ENCODE assay signal across 18 cellular contexts in genomic region chr2:161981016-161981415, GRCh38.
A peak's percentile ranks its signal among the peaks of the same experiment; 100 is the strongest.
DNase-seq lines count a peak whose midpoint lies in the region; ATAC-seq and TF ChIP-seq lines count a peak whose summit lies in the region.
"Had no signal": no experiment of that assay in that cellular context is flagged by ENCODE, and none has a peak within 500 bp of the region (broad histone marks: within the 10 kb centered on the region; RNA-seq: fewer than 3 reads in every experiment).

No MANE protein-coding gene starts in this region.

- H3K4me2 ChIP-seq in mammary epithelial cell (ENCODE audit: insufficient read depth, low read depth, low read length): no peak overlapping the region

- CTCF ChIA-PET in mammary epithelial cell (lab: Charles Lee; ENCODE audit: low non-redundant PET): no interaction called here

- no peaks in the 10 kb centered on the region for H4K20me1 ChIP-seq in mammary epithelial cell (ENCODE audit: insufficient read depth, low read length)

- peaks cover 58% of the 10 kb centered on the region for H3K4me1 Mint-ChIP-seq in T-helper 1 cell treated with Interleukin-12 subunit alpha and Interleukin-12 subunit beta and Interleukin-4 antibody, amounts not matched to agents 30 μg/mL and 1 μg/mL, for 36 hours (ENCODE audit: low read depth)

- DNase-seq in T-helper 1 cell: no peak
- peak; percentile 23 for DNase-seq in mammary epithelial cell
- no peak for DNase-seq in breast epithelium (ENCODE audit: low spot score in 2 of 2)
- no peak for DNase-seq in right atrium auricular region (ENCODE audit: low spot score)
- DNase-seq: 8988T; Calu3; CD4-positive, alpha-beta memory T cell; DMS53; GM23248; HCEC 1CT; NCI-H2107; NCI-H345; SIG-M5 had no signal

- no peak for TF ChIP-seq POLR2A in breast epithelium (IDR thresholded peaks at IDR 0.05)

- peak overlapping the region; percentile 89 for H3K27ac Mint-ChIP-seq in T-helper 1 cell treated with Interleukin-12 subunit alpha and Interleukin-12 subunit beta and Interleukin-4 antibody, amounts not matched to agents 30 μg/mL and 1 μg/mL, for 36 hours

- no peak overlapping the region for H2AFZ ChIP-seq in mammary epithelial cell (ENCODE audit: low read depth, low read length)
- H2AFZ ChIP-seq: GM23248 had no signal

- no TSS peak for BruUV-seq in mammary epithelial cell (replicated peaks; lab: Mats Ljungman, UMichigan)

- H3K27ac ChIP-seq in mammary epithelial cell (ENCODE audit: insufficient read depth, low read depth, low read length): no peak overlapping the region
- H3K27ac ChIP-seq in breast epithelium: no peak overlapping the region
- H3K27ac ChIP-seq in mucosa of rectum (ENCODE audit: low read depth in 2 of 2, low read length in 2 of 2): peak overlapping the region; percentile 79 to 88
- no peak overlapping the region for H3K27ac ChIP-seq in right atrium auricular region
- H3K27ac ChIP-seq: GM23248, HL-60 had no signal

- in situ Hi-C loops in mammary epithelial cell (cut with MboI; ENCODE audit: low sequenced_read_pairs in 2 of 2): no loop called here

- dilution Hi-C loops in mammary epithelial cell (cut with HindIII; ENCODE audit: low sequenced_read_pairs): no loop called here

- H3K36me3 ChIP-seq in mammary epithelial cell (ENCODE audit: insufficient read depth, low read length): no peaks in the 10 kb centered on the region
- no peaks in the 10 kb centered on the region for H3K36me3 ChIP-seq in breast epithelium
- no peaks in the 10 kb centered on the region for H3K36me3 ChIP-seq in mucosa of rectum (ENCODE audit: control insufficient read depth in 2 of 2, insufficient read depth in 2 of 2, low read length in 2 of 2)
- H3K36me3 ChIP-seq in right atrium auricular region: no peaks in the 10 kb centered on the region

- ATAC-seq in GM18858 (IDR thresholded peaks at IDR 0.05; ENCODE audit: unreplicated experiment) (no peak), GM21528 (IDR thresholded peaks at IDR 0.05; ENCODE audit: low FRiP score, unreplicated experiment) (no peak)

- H3K27me3 ChIP-seq in mammary epithelial cell (ENCODE audit: insufficient read depth, low read length) (no peaks in the 10 kb centered on the region), breast epithelium (no peaks in the 10 kb centered on the region), mucosa of rectum (ENCODE audit: control insufficient read depth in 2 of 2, insufficient read depth in 2 of 2, low read length in 2 of 2) (no peaks in the 10 kb centered on the region), right atrium auricular region (no peaks in the 10 kb centered on the region)

- no peaks in the 10 kb centered on the region for H3K27me3 Mint-ChIP-seq in T-helper 1 cell treated with Interleukin-12 subunit alpha and Interleukin-12 subunit beta and Interleukin-4 antibody, amounts not matched to agents 30 μg/mL and 1 μg/mL, for 36 hours (ENCODE audit: low read depth)

- intact Hi-C loops in mammary epithelial cell (cut with micrococcal nuclease): no loop called here
- intact Hi-C loops in breast epithelium (cut with DNase I; ENCODE audit: low total_unique reads): no loop called here

- H3K9ac ChIP-seq in mammary epithelial cell (ENCODE audit: insufficient read depth, low read length) (no peak overlapping the region), mucosa of rectum (ENCODE audit: low read depth in 1 of 2, low read length in 2 of 2) (peak overlapping the region; percentile 35 to 59)
- H3K9ac ChIP-seq: GM23248 had no signal

- no peak for TF ChIP-seq CTCF in mammary epithelial cell (conservative IDR thresholded peaks at IDR 0.05 in 1 of 2, IDR thresholded peaks at IDR 0.05 in 1 of 2; ENCODE audit: extremely low read depth in 1 of 2, insufficient read depth in 1 of 2, low read depth in 1 of 2, low read length in 2 of 2)
- no peak for TF ChIP-seq CTCF in breast epithelium (IDR thresholded peaks at IDR 0.05)
- TF ChIP-seq CTCF in right atrium auricular region (IDR thresholded peaks at IDR 0.05): no peak

- 0% methylated on average over 1 of the region's 1 CpG for WGBS in mammary epithelial cell (ENCODE audit: low coverage, missing lambda C conversion rate)

- H3K9me3 ChIP-seq in mammary epithelial cell (replicated peaks; ENCODE audit: insufficient read depth, low read length) (no peaks in the 10 kb centered on the region), breast epithelium (no peaks in the 10 kb centered on the region), mucosa of rectum (ENCODE audit: control insufficient read depth in 2 of 2, low read length in 2 of 2) (no peaks in the 10 kb centered on the region), right atrium auricular region (no peaks in the 10 kb centered on the region)

- peaks cover 32% of the 10 kb centered on the region for H3K36me3 Mint-ChIP-seq in T-helper 1 cell treated with Interleukin-12 subunit alpha and Interleukin-12 subunit beta and Interleukin-4 antibody, amounts not matched to agents 30 μg/mL and 1 μg/mL, for 36 hours (ENCODE audit: low read depth)

- no peak overlapping the region for H3K4me3 Mint-ChIP-seq in T-helper 1 cell treated with Interleukin-12 subunit alpha and Interleukin-12 subunit beta and Interleukin-4 antibody, amounts not matched to agents 30 μg/mL and 1 μg/mL, for 36 hours
- H3K4me3 Mint-ChIP-seq: CD4-positive, alpha-beta memory T cell had no signal

- H3K4me1 ChIP-seq in mammary epithelial cell (ENCODE audit: insufficient read depth, low read length) (peaks cover 10% of the 10 kb centered on the region), breast epithelium (no peaks in the 10 kb centered on the region), mucosa of rectum (ENCODE audit: control insufficient read depth in 2 of 2, insufficient read depth in 2 of 2, low read length in 2 of 2) (peaks cover 19 to 28% of the 10 kb centered on the region in 2 donors), right atrium auricular region (no peaks in the 10 kb centered on the region)

- H3K79me2 ChIP-seq in mammary epithelial cell (ENCODE audit: insufficient read depth, low read length): no peaks in the 10 kb centered on the region

- H3K9me3 Mint-ChIP-seq in T-helper 1 cell treated with Interleukin-12 subunit alpha and Interleukin-12 subunit beta and Interleukin-4 antibody, amounts not matched to agents 30 μg/mL and 1 μg/mL, for 36 hours: no peaks in the 10 kb centered on the region
- H3K9me3 Mint-ChIP-seq: CD4-positive, alpha-beta memory T cell had no signal

- no peak overlapping the region for H3K4me3 ChIP-seq in mammary epithelial cell (replicated peaks in 1 of 3; ENCODE audit: insufficient read depth in 1 of 3, low read depth in 2 of 3, low read length in 3 of 3)
- no peak overlapping the region for H3K4me3 ChIP-seq in breast epithelium
- H3K4me3 ChIP-seq in mucosa of rectum (ENCODE audit: low read length in 2 of 2): peak overlapping the region; percentile 53 to 65
- no peak overlapping the region for H3K4me3 ChIP-seq in right atrium auricular region
- H3K4me3 ChIP-seq: GM23248 had no signal

Comparison
In these comparisons a context has a peak if more than half of its experiments do, and no peak if none do; other contexts are left out.
1. H3K27ac ChIP-seq: peak in mucosa of rectum (2 of 2); none in mammary epithelial cell (single experiment), breast epithelium (0 of 2) and right atrium auricular region (0 of 2).
2. H3K4me3 ChIP-seq: peak in mucosa of rectum (2 of 2); none in mammary epithelial cell (0 of 3), breast epithelium (0 of 3) and right atrium auricular region (0 of 2).